ENCODE assay signal across 2 cellular contexts in genomic region chr16:67701420-67701819, GRCh38.
TF ChIP-seq lines count a peak whose summit lies in the region.

No MANE protein-coding gene starts in this region.

TF ChIP-seq in HepG2, 621 proteins besides CTCF, POLR2A, EP300 and RAD21:
- TF ChIP-seq KIAA2018 (CRISPR knock-in tag; IDR thresholded peaks at IDR 0.05; ENCODE audit: borderline replicate concordance) (no peak), XBP1 (CRISPR knock-in tag; IDR thresholded peaks at IDR 0.05) (no peak), TRAFD1 (CRISPR knock-in tag; IDR thresholded peaks at IDR 0.05; ENCODE audit: borderline replicate concordance) (no peak), FUBP1 (CRISPR knock-in tag; IDR thresholded peaks at IDR 0.05; ENCODE audit: borderline replicate concordance) (no peak), KDM4B (CRISPR knock-in tag; IDR thresholded peaks at IDR 0.05) (no peak), KAT7 (CRISPR knock-in tag; IDR thresholded peaks at IDR 0.05; ENCODE audit: borderline replicate concordance) (no peak)

TF ChIP-seq in neural cell, 6 proteins besides CTCF, POLR2A, EP300 and RAD21:
- TF ChIP-seq EZH2 (IDR thresholded peaks at IDR 0.05; ENCODE audit: borderline replicate concordance, insufficient read depth, low read length, poor library complexity, severe bottlenecking) = no peak
- TF ChIP-seq POLR2AphosphoS5 (IDR thresholded peaks at IDR 0.05) = peak; percentile 91
- TF ChIP-seq TAF1 (IDR thresholded peaks at IDR 0.05; ENCODE audit: low read depth) = no peak
- TF ChIP-seq SMC3 (conservative IDR thresholded peaks at IDR 0.05; ENCODE audit: poor library complexity) = no peak
